2 cellular contexts compared by ENCODE assay signal in the genomic region with DNA sequence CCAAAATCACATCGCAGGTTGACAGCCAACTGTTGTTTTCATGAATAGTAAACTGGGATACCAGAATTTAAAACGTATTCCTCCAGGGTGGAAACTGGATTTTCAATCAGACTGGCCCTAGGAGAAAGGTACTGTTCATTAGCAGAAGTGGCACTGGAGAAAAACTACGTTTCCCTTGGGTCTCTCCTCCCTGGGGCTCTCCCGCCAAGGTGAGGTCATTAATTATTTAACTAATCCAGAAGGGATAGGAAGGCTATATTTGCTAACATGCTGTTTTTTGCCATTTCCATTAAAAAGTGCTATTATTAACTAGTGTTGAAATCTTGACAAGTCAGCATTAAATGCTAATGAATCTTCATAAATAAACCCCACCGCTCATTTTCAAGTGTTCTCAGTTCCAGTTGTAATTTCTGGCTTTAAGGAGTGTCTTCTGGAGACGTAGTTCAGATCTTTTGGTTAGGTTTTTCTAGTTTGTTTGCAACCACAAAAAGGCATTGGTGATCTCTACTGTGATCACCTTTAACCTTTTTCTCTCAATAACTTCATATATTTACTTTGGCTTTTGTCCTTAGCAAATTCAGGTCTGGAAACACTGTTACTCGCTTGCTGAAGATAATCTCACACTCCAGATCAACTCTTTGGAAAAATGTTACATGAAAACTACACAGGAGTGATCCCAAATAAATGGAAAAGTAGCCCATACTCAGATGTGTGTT.
TF ChIP-seq lines count a peak whose summit lies in the region.

No MANE protein-coding gene starts in this region.

TF ChIP-seq in K562, 482 proteins besides CTCF, POLR2A, EP300 and RAD21 (continued from another document and continues in another):
- TF ChIP-seq, protein P1, sequence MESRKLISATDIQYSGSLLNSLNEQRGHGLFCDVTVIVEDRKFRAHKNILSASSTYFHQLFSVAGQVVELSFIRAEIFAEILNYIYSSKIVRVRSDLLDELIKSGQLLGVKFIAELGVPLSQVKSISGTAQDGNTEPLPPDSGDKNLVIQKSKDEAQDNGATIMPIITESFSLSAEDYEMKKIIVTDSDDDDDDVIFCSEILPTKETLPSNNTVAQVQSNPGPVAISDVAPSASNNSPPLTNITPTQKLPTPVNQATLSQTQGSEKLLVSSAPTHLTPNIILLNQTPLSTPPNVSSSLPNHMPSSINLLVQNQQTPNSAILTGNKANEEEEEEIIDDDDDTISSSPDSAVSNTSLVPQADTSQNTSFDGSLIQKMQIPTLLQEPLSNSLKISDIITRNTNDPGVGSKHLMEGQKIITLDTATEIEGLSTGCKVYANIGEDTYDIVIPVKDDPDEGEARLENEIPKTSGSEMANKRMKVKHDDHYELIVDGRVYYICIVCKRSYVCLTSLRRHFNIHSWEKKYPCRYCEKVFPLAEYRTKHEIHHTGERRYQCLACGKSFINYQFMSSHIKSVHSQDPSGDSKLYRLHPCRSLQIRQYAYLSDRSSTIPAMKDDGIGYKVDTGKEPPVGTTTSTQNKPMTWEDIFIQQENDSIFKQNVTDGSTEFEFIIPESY (CRISPR knock-in tag; IDR thresholded peaks at IDR 0.05) = peak; percentile 27; the same call in 1 of the 2 replicates
- no peak for TF ChIP-seq ZNF431 (CRISPR knock-in tag; IDR thresholded peaks at IDR 0.05)
- no peak for TF ChIP-seq ZNF668 (CRISPR knock-in tag; IDR thresholded peaks at IDR 0.05)
- TF ChIP-seq ZBTB8A (IDR thresholded peaks at IDR 0.05; ENCODE audit: partially characterized antibody) = no peak
- TF ChIP-seq, protein P2, sequence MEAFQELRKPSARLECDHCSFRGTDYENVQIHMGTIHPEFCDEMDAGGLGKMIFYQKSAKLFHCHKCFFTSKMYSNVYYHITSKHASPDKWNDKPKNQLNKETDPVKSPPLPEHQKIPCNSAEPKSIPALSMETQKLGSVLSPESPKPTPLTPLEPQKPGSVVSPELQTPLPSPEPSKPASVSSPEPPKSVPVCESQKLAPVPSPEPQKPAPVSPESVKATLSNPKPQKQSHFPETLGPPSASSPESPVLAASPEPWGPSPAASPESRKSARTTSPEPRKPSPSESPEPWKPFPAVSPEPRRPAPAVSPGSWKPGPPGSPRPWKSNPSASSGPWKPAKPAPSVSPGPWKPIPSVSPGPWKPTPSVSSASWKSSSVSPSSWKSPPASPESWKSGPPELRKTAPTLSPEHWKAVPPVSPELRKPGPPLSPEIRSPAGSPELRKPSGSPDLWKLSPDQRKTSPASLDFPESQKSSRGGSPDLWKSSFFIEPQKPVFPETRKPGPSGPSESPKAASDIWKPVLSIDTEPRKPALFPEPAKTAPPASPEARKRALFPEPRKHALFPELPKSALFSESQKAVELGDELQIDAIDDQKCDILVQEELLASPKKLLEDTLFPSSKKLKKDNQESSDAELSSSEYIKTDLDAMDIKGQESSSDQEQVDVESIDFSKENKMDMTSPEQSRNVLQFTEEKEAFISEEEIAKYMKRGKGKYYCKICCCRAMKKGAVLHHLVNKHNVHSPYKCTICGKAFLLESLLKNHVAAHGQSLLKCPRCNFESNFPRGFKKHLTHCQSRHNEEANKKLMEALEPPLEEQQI (IDR thresholded peaks at IDR 0.05) = no peak
- TF ChIP-seq, protein P3, sequence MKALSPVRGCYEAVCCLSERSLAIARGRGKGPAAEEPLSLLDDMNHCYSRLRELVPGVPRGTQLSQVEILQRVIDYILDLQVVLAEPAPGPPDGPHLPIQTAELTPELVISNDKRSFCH (CRISPR knock-in tag; IDR thresholded peaks at IDR 0.05) = no peak
- TF ChIP-seq, protein P3 (tag; IDR thresholded peaks at IDR 0.05) = no peak
- TF ChIP-seq BDP1 (IDR thresholded peaks at IDR 0.05; ENCODE audit: insufficient read depth, insufficient read length) = no peak
- no peak for TF ChIP-seq NR3C1 (CRISPR knock-in tag; IDR thresholded peaks at IDR 0.05)
- no peak for TF ChIP-seq HDAC3 (IDR thresholded peaks at IDR 0.05; ENCODE audit: borderline replicate concordance, partially characterized antibody)
- TF ChIP-seq, protein P4, sequence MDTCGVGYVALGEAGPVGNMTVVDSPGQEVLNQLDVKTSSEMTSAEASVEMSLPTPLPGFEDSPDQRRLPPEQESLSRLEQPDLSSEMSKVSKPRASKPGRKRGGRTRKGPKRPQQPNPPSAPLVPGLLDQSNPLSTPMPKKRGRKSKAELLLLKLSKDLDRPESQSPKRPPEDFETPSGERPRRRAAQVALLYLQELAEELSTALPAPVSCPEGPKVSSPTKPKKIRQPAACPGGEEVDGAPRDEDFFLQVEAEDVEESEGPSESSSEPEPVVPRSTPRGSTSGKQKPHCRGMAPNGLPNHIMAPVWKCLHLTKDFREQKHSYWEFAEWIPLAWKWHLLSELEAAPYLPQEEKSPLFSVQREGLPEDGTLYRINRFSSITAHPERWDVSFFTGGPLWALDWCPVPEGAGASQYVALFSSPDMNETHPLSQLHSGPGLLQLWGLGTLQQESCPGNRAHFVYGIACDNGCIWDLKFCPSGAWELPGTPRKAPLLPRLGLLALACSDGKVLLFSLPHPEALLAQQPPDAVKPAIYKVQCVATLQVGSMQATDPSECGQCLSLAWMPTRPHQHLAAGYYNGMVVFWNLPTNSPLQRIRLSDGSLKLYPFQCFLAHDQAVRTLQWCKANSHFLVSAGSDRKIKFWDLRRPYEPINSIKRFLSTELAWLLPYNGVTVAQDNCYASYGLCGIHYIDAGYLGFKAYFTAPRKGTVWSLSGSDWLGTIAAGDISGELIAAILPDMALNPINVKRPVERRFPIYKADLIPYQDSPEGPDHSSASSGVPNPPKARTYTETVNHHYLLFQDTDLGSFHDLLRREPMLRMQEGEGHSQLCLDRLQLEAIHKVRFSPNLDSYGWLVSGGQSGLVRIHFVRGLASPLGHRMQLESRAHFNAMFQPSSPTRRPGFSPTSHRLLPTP (IDR thresholded peaks at IDR 0.05; ENCODE audit: borderline replicate concordance, extremely low read depth, insufficient read length) = no peak
- TF ChIP-seq SIRT6 (IDR thresholded peaks at IDR 0.05; ENCODE audit: low read depth, low read length) = no peak
- no peak for TF ChIP-seq THRAP3 (IDR thresholded peaks at IDR 0.05; ENCODE audit: borderline replicate concordance)

TF ChIP-seq in HepG2, 621 proteins besides CTCF, POLR2A, EP300 and RAD21 (continued from another document and continues in another):
- TF ChIP-seq, protein P5, sequence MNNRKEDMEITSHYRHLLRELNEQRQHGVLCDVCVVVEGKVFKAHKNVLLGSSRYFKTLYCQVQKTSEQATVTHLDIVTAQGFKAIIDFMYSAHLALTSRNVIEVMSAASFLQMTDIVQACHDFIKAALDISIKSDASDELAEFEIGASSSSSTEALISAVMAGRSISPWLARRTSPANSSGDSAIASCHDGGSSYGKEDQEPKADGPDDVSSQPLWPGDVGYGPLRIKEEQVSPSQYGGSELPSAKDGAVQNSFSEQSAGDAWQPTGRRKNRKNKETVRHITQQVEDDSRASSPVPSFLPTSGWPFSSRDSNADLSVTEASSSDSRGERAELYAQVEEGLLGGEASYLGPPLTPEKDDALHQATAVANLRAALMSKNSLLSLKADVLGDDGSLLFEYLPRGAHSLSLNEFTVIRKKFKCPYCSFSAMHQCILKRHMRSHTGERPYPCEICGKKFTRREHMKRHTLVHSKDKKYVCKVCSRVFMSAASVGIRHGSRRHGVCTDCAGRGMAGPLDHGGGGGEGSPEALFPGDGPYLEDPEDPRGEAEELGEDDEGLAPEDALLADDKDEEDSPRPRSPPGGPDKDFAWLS (CRISPR knock-in tag; IDR thresholded peaks at IDR 0.05; ENCODE audit: borderline replicate concordance) = no peak
- TF ChIP-seq ETV5 (CRISPR knock-in tag; IDR thresholded peaks at IDR 0.05; ENCODE audit: borderline replicate concordance) (no peak), ZNF550 (CRISPR knock-in tag; IDR thresholded peaks at IDR 0.05; ENCODE audit: borderline replicate concordance) (no peak), ZNF260 (CRISPR knock-in tag; IDR thresholded peaks at IDR 0.05; ENCODE audit: borderline replicate concordance, low read depth) (no peak), MTA1 (CRISPR knock-in tag; IDR thresholded peaks at IDR 0.05; ENCODE audit: borderline replicate concordance) (no peak), ZNF674 (CRISPR knock-in tag; IDR thresholded peaks at IDR 0.05; ENCODE audit: low read depth) (no peak), MAFG (CRISPR knock-in tag; IDR thresholded peaks at IDR 0.05) (no peak), SPEN (CRISPR knock-in tag; IDR thresholded peaks at IDR 0.05; ENCODE audit: low read depth) (no peak), ZNF746 (CRISPR knock-in tag; IDR thresholded peaks at IDR 0.05) (no peak), MYNN (CRISPR knock-in tag; IDR thresholded peaks at IDR 0.05; ENCODE audit: low read depth) (no peak), NR2F6 (IDR thresholded peaks at IDR 0.05) (peak; percentile 77), NR2F6 (CRISPR knock-in tag; IDR thresholded peaks at IDR 0.05) (peak; percentile 83)
- TF ChIP-seq, protein P6, sequence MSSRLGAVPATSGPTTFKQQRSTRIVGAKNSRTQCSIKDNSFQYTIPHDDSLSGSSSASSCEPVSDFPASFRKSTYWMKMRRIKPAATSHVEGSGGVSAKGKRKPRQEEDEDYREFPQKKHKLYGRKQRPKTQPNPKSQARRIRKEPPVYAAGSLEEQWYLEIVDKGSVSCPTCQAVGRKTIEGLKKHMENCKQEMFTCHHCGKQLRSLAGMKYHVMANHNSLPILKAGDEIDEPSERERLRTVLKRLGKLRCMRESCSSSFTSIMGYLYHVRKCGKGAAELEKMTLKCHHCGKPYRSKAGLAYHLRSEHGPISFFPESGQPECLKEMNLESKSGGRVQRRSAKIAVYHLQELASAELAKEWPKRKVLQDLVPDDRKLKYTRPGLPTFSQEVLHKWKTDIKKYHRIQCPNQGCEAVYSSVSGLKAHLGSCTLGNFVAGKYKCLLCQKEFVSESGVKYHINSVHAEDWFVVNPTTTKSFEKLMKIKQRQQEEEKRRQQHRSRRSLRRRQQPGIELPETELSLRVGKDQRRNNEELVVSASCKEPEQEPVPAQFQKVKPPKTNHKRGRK (CRISPR knock-in tag; IDR thresholded peaks at IDR 0.05) = no peak
- TF ChIP-seq, protein P7, sequence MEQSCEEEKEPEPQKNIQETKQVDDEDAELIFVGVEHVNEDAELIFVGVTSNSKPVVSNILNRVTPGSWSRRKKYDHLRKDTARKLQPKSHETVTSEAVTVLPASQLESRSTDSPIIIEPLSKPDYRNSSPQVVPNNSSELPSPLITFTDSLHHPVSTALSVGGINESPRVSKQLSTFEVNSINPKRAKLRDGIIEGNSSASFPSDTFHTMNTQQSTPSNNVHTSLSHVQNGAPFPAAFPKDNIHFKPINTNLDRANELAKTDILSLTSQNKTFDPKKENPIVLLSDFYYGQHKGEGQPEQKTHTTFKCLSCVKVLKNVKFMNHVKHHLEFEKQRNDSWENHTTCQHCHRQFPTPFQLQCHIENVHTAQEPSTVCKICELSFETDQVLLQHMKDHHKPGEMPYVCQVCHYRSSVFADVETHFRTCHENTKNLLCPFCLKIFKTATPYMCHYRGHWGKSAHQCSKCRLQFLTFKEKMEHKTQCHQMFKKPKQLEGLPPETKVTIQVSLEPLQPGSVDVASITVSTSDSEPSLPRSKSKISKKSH (CRISPR knock-in tag; IDR thresholded peaks at IDR 0.05; ENCODE audit: borderline replicate concordance) = no peak
- TF ChIP-seq, protein P8, sequence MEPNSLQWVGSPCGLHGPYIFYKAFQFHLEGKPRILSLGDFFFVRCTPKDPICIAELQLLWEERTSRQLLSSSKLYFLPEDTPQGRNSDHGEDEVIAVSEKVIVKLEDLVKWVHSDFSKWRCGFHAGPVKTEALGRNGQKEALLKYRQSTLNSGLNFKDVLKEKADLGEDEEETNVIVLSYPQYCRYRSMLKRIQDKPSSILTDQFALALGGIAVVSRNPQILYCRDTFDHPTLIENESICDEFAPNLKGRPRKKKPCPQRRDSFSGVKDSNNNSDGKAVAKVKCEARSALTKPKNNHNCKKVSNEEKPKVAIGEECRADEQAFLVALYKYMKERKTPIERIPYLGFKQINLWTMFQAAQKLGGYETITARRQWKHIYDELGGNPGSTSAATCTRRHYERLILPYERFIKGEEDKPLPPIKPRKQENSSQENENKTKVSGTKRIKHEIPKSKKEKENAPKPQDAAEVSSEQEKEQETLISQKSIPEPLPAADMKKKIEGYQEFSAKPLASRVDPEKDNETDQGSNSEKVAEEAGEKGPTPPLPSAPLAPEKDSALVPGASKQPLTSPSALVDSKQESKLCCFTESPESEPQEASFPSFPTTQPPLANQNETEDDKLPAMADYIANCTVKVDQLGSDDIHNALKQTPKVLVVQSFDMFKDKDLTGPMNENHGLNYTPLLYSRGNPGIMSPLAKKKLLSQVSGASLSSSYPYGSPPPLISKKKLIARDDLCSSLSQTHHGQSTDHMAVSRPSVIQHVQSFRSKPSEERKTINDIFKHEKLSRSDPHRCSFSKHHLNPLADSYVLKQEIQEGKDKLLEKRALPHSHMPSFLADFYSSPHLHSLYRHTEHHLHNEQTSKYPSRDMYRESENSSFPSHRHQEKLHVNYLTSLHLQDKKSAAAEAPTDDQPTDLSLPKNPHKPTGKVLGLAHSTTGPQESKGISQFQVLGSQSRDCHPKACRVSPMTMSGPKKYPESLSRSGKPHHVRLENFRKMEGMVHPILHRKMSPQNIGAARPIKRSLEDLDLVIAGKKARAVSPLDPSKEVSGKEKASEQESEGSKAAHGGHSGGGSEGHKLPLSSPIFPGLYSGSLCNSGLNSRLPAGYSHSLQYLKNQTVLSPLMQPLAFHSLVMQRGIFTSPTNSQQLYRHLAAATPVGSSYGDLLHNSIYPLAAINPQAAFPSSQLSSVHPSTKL (CRISPR knock-in tag; IDR thresholded peaks at IDR 0.05) = peak; percentile 20; the same call in 1 of the 2 replicates
- TF ChIP-seq, protein P9, sequence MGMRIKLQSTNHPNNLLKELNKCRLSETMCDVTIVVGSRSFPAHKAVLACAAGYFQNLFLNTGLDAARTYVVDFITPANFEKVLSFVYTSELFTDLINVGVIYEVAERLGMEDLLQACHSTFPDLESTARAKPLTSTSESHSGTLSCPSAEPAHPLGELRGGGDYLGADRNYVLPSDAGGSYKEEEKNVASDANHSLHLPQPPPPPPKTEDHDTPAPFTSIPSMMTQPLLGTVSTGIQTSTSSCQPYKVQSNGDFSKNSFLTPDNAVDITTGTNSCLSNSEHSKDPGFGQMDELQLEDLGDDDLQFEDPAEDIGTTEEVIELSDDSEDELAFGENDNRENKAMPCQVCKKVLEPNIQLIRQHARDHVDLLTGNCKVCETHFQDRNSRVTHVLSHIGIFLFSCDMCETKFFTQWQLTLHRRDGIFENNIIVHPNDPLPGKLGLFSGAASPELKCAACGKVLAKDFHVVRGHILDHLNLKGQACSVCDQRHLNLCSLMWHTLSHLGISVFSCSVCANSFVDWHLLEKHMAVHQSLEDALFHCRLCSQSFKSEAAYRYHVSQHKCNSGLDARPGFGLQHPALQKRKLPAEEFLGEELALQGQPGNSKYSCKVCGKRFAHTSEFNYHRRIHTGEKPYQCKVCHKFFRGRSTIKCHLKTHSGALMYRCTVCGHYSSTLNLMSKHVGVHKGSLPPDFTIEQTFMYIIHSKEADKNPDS (CRISPR knock-in tag; IDR thresholded peaks at IDR 0.05) = no peak
